8 cellular contexts compared by ENCODE assay signal in the genomic region with DNA sequence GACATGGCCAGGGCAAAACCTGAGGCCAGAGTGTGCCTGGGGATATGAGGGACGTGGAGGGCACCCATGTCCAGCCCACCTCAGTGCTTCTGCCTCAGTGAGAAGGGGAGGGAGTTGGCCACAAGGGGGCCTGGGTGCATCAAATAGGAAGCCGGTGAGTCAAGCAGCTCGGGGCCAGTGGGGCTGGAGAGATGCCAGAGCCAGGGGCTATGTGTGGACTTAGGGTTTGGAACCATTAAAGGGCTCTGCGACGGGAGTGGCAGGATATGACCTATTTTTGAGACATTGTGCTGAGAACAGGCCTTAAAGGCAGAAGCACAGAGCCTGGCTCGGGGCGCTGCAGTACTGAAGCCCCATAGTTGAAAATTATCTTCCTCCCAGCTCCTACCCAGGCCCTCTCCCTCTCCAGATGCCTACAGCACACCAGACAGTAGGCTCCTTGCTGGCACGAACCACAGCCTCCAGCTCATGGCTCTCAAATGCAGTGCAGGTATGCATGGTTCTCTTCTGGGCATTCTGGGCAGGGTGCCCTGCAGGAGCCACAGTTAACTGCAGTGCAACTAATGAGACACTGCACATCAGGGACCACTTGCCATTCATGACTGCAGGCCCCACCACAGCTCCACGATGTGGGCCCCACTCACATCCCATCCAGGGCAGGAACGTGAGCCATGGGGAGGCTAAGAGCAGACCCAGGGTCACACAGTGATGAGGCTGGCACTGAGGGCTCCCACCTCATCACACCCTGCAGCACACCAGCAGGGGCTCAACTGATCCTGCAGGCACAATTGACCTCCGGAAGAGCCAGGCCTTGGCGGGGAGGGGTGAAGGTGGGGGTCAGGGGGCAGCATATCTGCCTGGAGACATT. TPM values are rescaled to one million over a fixed set of nuclear protein-coding genes. Genes with fewer than 3 reads are reported as not detected.
DNase-seq lines count a peak whose midpoint lies in the region; ATAC-seq lines count a peak whose summit lies in the region.

No MANE protein-coding gene starts in this region.

- peak; percentile 49 for ATAC-seq in stimulated activated effector memory CD8-positive, alpha-beta T cell treated with anti-CD3 and anti-CD28 coated beads, Interleukin-12 subunit alpha, Interleukin-12 subunit beta, amount 100 ng/mL, for 72 hours
- ATAC-seq in GM21423 (IDR thresholded peaks at IDR 0.05; ENCODE audit: unreplicated experiment) = no peak

- intact Hi-C loops in activated T-helper 2 cell treated with anti-CD3 and anti-CD28 coated beads, Interferon-gamma antibody, Interleukin-2, Interleukin-4, amounts not matched to agents 10 μg/mL and 5 μg/mL and 100 μg/mL, durations not matched to agents 14 hours and 24 hours and 36 hours (cut with micrococcal nuclease) = no loop called here

- peaks cover 47% of the 10 kb centered on the region for H3K4me1 Mint-ChIP-seq in stimulated activated effector memory CD8-positive, alpha-beta T cell treated with anti-CD3 and anti-CD28 coated beads, Interleukin-12 subunit alpha, Interleukin-12 subunit beta, amount 100 ng/mL, for 72 hours
- H3K4me1 Mint-ChIP-seq in activated T-helper 2 cell treated with anti-CD3 and anti-CD28 coated beads, Interferon-gamma antibody, Interleukin-2, Interleukin-4, amounts not matched to agents 10 μg/mL and 5 μg/mL and 100 μg/mL, durations not matched to agents 14 hours and 24 hours and 36 hours (ENCODE audit: low read depth) = peaks cover 8% of the 10 kb centered on the region

- no peaks in the 10 kb centered on the region for H3K9me3 Mint-ChIP-seq in stimulated activated effector memory CD8-positive, alpha-beta T cell treated with anti-CD3 and anti-CD28 coated beads, Interleukin-12 subunit alpha, Interleukin-12 subunit beta, amount 100 ng/mL, for 72 hours
- H3K9me3 Mint-ChIP-seq in activated T-helper 2 cell treated with anti-CD3 and anti-CD28 coated beads, Interferon-gamma antibody, Interleukin-2, Interleukin-4, amounts not matched to agents 10 μg/mL and 5 μg/mL and 100 μg/mL, durations not matched to agents 14 hours and 24 hours and 36 hours = no peaks in the 10 kb centered on the region

- H3K4me3 Mint-ChIP-seq in stimulated activated effector memory CD8-positive, alpha-beta T cell treated with anti-CD3 and anti-CD28 coated beads, Interleukin-12 subunit alpha, Interleukin-12 subunit beta, amount 100 ng/mL, for 72 hours = peak overlapping the region; percentile 40
- no peak overlapping the region for H3K4me3 Mint-ChIP-seq in activated T-helper 2 cell treated with anti-CD3 and anti-CD28 coated beads, Interferon-gamma antibody, Interleukin-2, Interleukin-4, amounts not matched to agents 10 μg/mL and 5 μg/mL and 100 μg/mL, durations not matched to agents 14 hours and 24 hours and 36 hours (ENCODE audit: low read depth)

- no peaks in the 10 kb centered on the region for H3K27me3 Mint-ChIP-seq in activated T-helper 2 cell treated with anti-CD3 and anti-CD28 coated beads, Interferon-gamma antibody, Interleukin-2, Interleukin-4, amounts not matched to agents 10 μg/mL and 5 μg/mL and 100 μg/mL, durations not matched to agents 14 hours and 24 hours and 36 hours (ENCODE audit: low read depth)

- peak overlapping the region; percentile 84 for H3K27ac Mint-ChIP-seq in stimulated activated effector memory CD8-positive, alpha-beta T cell treated with anti-CD3 and anti-CD28 coated beads, Interleukin-12 subunit alpha, Interleukin-12 subunit beta, amount 100 ng/mL, for 72 hours
- H3K27ac Mint-ChIP-seq in activated T-helper 2 cell treated with anti-CD3 and anti-CD28 coated beads, Interferon-gamma antibody, Interleukin-2, Interleukin-4, amounts not matched to agents 10 μg/mL and 5 μg/mL and 100 μg/mL, durations not matched to agents 14 hours and 24 hours and 36 hours = no peak overlapping the region

- peak; percentile 98 for DNase-seq in Daoy (ENCODE audit: low read depth)
- peak; percentile 8 for DNase-seq in KG1 (lab: John Stamatoyannopoulos, UW)
- DNase-seq in T follicular helper cell (ENCODE audit: low read depth) = peak; percentile 19
- DNase-seq in cerebellar cortex (ENCODE audit: low spot score) = peak; percentile 79
- DNase-seq in kidney tubule cell (ENCODE audit: low spot score) = peak; percentile 92
- no peak for DNase-seq in stimulated activated effector memory CD8-positive, alpha-beta T cell treated with anti-CD3 and anti-CD28 coated beads, Interleukin-12 subunit alpha, Interleukin-12 subunit beta, amount 100 ng/mL, for 72 hours (ENCODE audit: low spot score in 2 of 2)
- DNase-seq in activated T-helper 2 cell treated with anti-CD3 and anti-CD28 coated beads, Interferon-gamma antibody, Interleukin-2, Interleukin-4, amounts not matched to agents 10 μg/mL and 5 μg/mL and 100 μg/mL, durations not matched to agents 14 hours and 24 hours and 36 hours (ENCODE audit: low spot score) = no peak

- peaks cover 90% of the 10 kb centered on the region for H3K36me3 Mint-ChIP-seq in stimulated activated effector memory CD8-positive, alpha-beta T cell treated with anti-CD3 and anti-CD28 coated beads, Interleukin-12 subunit alpha, Interleukin-12 subunit beta, amount 100 ng/mL, for 72 hours
- H3K36me3 Mint-ChIP-seq in activated T-helper 2 cell treated with anti-CD3 and anti-CD28 coated beads, Interferon-gamma antibody, Interleukin-2, Interleukin-4, amounts not matched to agents 10 μg/mL and 5 μg/mL and 100 μg/mL, durations not matched to agents 14 hours and 24 hours and 36 hours (ENCODE audit: low read depth) = peaks cover 43% of the 10 kb centered on the region

RNA-seq across cellular contexts. Expression of a gene that starts 7.2 kb away (rescaled TPM):
- total RNA-seq in Daoy (2014; rRNA removed; shearing (Covaris generic)) = 0.39 TPM in 1 of 2 replicates, not detected in the other
- 0.67 and 0.73 TPM in 2 replicates for total RNA-seq in activated T-helper 2 cell treated with anti-CD3 and anti-CD28 coated beads, Interferon-gamma antibody, Interleukin-2, Interleukin-4, amounts not matched to agents 10 μg/mL and 5 μg/mL and 100 μg/mL, durations not matched to agents 14 hours and 24 hours and 36 hours

RNA-seq across cellular contexts. Expression of a gene that starts 9.7 kb away (rescaled TPM):
- total RNA-seq in Daoy (2014; rRNA removed; shearing (Covaris generic)) = 16.2 and 24.1 TPM in 2 replicates
- 36.8 and 42.7 TPM in 2 replicates for total RNA-seq in activated T-helper 2 cell treated with anti-CD3 and anti-CD28 coated beads, Interferon-gamma antibody, Interleukin-2, Interleukin-4, amounts not matched to agents 10 μg/mL and 5 μg/mL and 100 μg/mL, durations not matched to agents 14 hours and 24 hours and 36 hours

RNA-seq across cellular contexts. Expression of a gene that starts 28.1 kb away (rescaled TPM):
- 183 and 191 TPM in 2 replicates for total RNA-seq in Daoy (2014; rRNA removed; shearing (Covaris generic))
- total RNA-seq in activated T-helper 2 cell treated with anti-CD3 and anti-CD28 coated beads, Interferon-gamma antibody, Interleukin-2, Interleukin-4, amounts not matched to agents 10 μg/mL and 5 μg/mL and 100 μg/mL, durations not matched to agents 14 hours and 24 hours and 36 hours = 131 and 143 TPM in 2 replicates

RNA-seq across cellular contexts. Expression of a gene that starts 31.5 kb away (rescaled TPM):
- not detected in 2 replicates for total RNA-seq in Daoy (2014; rRNA removed; shearing (Covaris generic))
- total RNA-seq in activated T-helper 2 cell treated with anti-CD3 and anti-CD28 coated beads, Interferon-gamma antibody, Interleukin-2, Interleukin-4, amounts not matched to agents 10 μg/mL and 5 μg/mL and 100 μg/mL, durations not matched to agents 14 hours and 24 hours and 36 hours = 36.4 and 38.7 TPM in 2 replicates

RNA-seq across cellular contexts. Expression of a gene that starts 50.8 kb away (rescaled TPM):
- 177 and 204 TPM in 2 replicates for total RNA-seq in Daoy (2014; rRNA removed; shearing (Covaris generic))
- 205 and 215 TPM in 2 replicates for total RNA-seq in activated T-helper 2 cell treated with anti-CD3 and anti-CD28 coated beads, Interferon-gamma antibody, Interleukin-2, Interleukin-4, amounts not matched to agents 10 μg/mL and 5 μg/mL and 100 μg/mL, durations not matched to agents 14 hours and 24 hours and 36 hours

Comparison
In these comparisons a context has a peak if more than half of its experiments do, and no peak if none do; other contexts are left out.
1. DNase-seq: peak in Daoy (single experiment), KG1 (single experiment), T follicular helper cell (single experiment), cerebellar cortex (single experiment) and kidney tubule cell (single experiment); none in stimulated activated effector memory CD8-positive, alpha-beta T cell treated with anti-CD3 and anti-CD28 coated beads, Interleukin-12 subunit alpha, Interleukin-12 subunit beta, amount 100 ng/mL, for 72 hours (0 of 2) and activated T-helper 2 cell treated with anti-CD3 and anti-CD28 coated beads, Interferon-gamma antibody, Interleukin-2, Interleukin-4, amounts not matched to agents 10 μg/mL and 5 μg/mL and 100 μg/mL, durations not matched to agents 14 hours and 24 hours and 36 hours (single experiment).